In genomic region chr9:129724456-129725190, GRCh38 we compare ENCODE assay signal across 1 cellular context.
TF ChIP-seq lines count a peak whose summit lies in the region.

No MANE protein-coding gene starts in this region.

TF ChIP-seq in H1, 55 proteins besides CTCF, POLR2A, EP300 and RAD21:
- TF ChIP-seq JUN (IDR thresholded peaks at IDR 0.05; ENCODE audit: low read depth, low read length) (no peak), ASH2L (IDR thresholded peaks at IDR 0.05; ENCODE audit: low read length) (no peak), TBP (IDR thresholded peaks at IDR 0.05; ENCODE audit: low read depth, low read length) (no peak), BCL11A (IDR thresholded peaks at IDR 0.05; ENCODE audit: low read depth in 2 of 2, low read length in 2 of 2) (no peak), CBX5 (IDR thresholded peaks at IDR 0.05; ENCODE audit: low read depth, low read length) (no peak), RBBP5 (IDR thresholded peaks at IDR 0.05; ENCODE audit: borderline replicate concordance, low read depth, low read length) (no peak), GABPA (IDR thresholded peaks at IDR 0.05; ENCODE audit: borderline replicate concordance, insufficient read depth, low read length) (no peak)
